7 cellular contexts compared by ENCODE assay signal in the genomic region with DNA sequence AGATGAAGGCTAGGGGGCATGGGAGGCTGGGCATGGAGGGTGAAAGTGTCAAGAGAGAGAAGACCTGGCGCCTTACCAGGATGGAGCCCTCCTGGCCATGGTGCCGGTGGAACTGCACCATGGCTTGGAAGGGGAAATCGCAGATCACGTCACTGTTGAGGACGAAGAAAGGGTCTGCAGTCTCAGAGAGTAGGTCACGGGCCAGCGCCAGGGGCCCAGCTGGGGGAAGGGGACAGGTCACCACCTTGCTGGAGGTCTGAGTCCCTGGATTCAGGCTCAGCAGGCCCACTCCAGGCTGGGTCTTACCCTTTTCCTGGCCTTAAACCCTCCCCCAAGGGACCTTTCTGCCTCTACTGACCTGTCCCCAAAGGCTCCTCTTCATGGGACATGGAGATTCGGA. TPM values are rescaled to one million over a fixed set of nuclear protein-coding genes. Genes with fewer than 3 reads are reported as not detected.
A peak's percentile ranks its signal among the peaks of the same experiment; 100 is the strongest.
DNase-seq lines count a peak whose midpoint lies in the region; ATAC-seq and TF ChIP-seq lines count a peak whose summit lies in the region.

No MANE protein-coding gene starts in this region.

- peak overlapping the region; percentile 96 for H3K4me3 Mint-ChIP-seq in activated naive CD8-positive, alpha-beta T cell treated with anti-CD3 and anti-CD28 coated beads for 36 hours
- H3K4me3 Mint-ChIP-seq in immature natural killer cell = peak overlapping the region; percentile 92 to 95 (median 92)

- TF ChIP-seq CTCF in stomach (IDR thresholded peaks at IDR 0.05) = no peak

- H3K4me1 ChIP-seq in HUES48 (ENCODE audit: control insufficient read depth, insufficient read depth, low read length) (peaks cover 4% of the 10 kb centered on the region; the same call in 1 of the 2 replicates), stomach (peaks cover 40 to 85% (median 75%) of the 10 kb centered on the region in 4 donors)

- H3K4me3 ChIP-seq in HUES48 (ENCODE audit: low read depth, low read length) (peak overlapping the region; percentile 96), stomach (peak overlapping the region; percentile 86 to 98 (median 90))

- no peaks in the 10 kb centered on the region for H3K27me3 ChIP-seq in HUES48 (ENCODE audit: control insufficient read depth, insufficient read depth, low read length)
- no peaks in the 10 kb centered on the region for H3K27me3 ChIP-seq in stomach

- H3K27ac Mint-ChIP-seq in activated naive CD8-positive, alpha-beta T cell treated with anti-CD3 and anti-CD28 coated beads for 36 hours = peak overlapping the region; percentile 98
- H3K27ac Mint-ChIP-seq in immature natural killer cell = peak overlapping the region; percentile 85 to 97 (median 94)

- no peak for TF ChIP-seq POLR2A in stomach (IDR thresholded peaks at IDR 0.05)

- H3K27ac ChIP-seq in HUES48 (ENCODE audit: low read depth, low read length) (peak overlapping the region; percentile 90), stomach (peak overlapping the region; percentile 96 to 99 (median 98))

- WGBS in stomach, 5 donors = 35 to 60% (median 43%) methylated on average over 8 of the region's 8 CpGs

- peak overlapping the region; percentile 90 for H3K9ac ChIP-seq in HUES48 (ENCODE audit: low read depth, low read length)

- peaks cover 22% of the 10 kb centered on the region for H3K36me3 Mint-ChIP-seq in activated naive CD8-positive, alpha-beta T cell treated with anti-CD3 and anti-CD28 coated beads for 36 hours
- no peaks in the 10 kb centered on the region for H3K36me3 Mint-ChIP-seq in immature natural killer cell

- no peak for ATAC-seq in GM19351 (IDR thresholded peaks at IDR 0.05; ENCODE audit: unreplicated experiment)

- peaks cover 29% of the 10 kb centered on the region for H3K4me1 Mint-ChIP-seq in activated naive CD8-positive, alpha-beta T cell treated with anti-CD3 and anti-CD28 coated beads for 36 hours
- peaks cover 37 to 44% of the 10 kb centered on the region in 2 donors for H3K4me1 Mint-ChIP-seq in immature natural killer cell

- DNase-seq in activated naive CD8-positive, alpha-beta T cell treated with anti-CD3 and anti-CD28 coated beads for 36 hours = no peak
- DNase-seq in immature natural killer cell (no peak), stomach (no peak), Kasumi-1 (lab: John Stamatoyannopoulos, UW) (no peak), C1 segment of cervical spinal cord (lab: John Stamatoyannopoulos, UW) (no peak)

- H3K9me3 ChIP-seq in HUES48 (ENCODE audit: control insufficient read depth, insufficient read depth, low read length) (no peaks in the 10 kb centered on the region), stomach (no peaks in the 10 kb centered on the region)

- H3K9me3 Mint-ChIP-seq in activated naive CD8-positive, alpha-beta T cell treated with anti-CD3 and anti-CD28 coated beads for 36 hours = no peaks in the 10 kb centered on the region
- H3K9me3 Mint-ChIP-seq in immature natural killer cell = peaks cover 0 to 1% (median 0%) of the 10 kb centered on the region in 6 donors

- intact Hi-C loops in stomach (cut with DNase I; ENCODE audit: low total_unique reads) = no loop called here

- peaks cover 47% of the 10 kb centered on the region for H3K36me3 ChIP-seq in HUES48 (ENCODE audit: control insufficient read depth, insufficient read depth, low read length)
- peaks cover 20 to 53% (median 49%) of the 10 kb centered on the region in 4 donors for H3K36me3 ChIP-seq in stomach

- no peak for TF ChIP-seq EP300 in stomach (IDR thresholded peaks at IDR 0.05)

- peaks cover 2% of the 10 kb centered on the region for H3K27me3 Mint-ChIP-seq in activated naive CD8-positive, alpha-beta T cell treated with anti-CD3 and anti-CD28 coated beads for 36 hours
- peaks cover 4 to 11% (median 6%) of the 10 kb centered on the region in 3 donors for H3K27me3 Mint-ChIP-seq in immature natural killer cell (ENCODE audit: low read depth in 3 of 3)

RNA-seq across cellular contexts. Expression of gene GMPPB, which starts 0.9 kb away (rescaled TPM):
- 10 to 100 TPM; 43.0 to 43.6 TPM for total RNA-seq in activated naive CD8-positive, alpha-beta T cell treated with anti-CD3 and anti-CD28 coated beads for 36 hours
- polyA plus RNA-seq in immature natural killer cell = 10 to 100 TPM; 13.5 to 35.2 (median 32.5) TPM
- 10 to 100 TPM; 26.3 to 81.7 (median 39.3) TPM for total RNA-seq in stomach
- polyA plus RNA-seq in stomach = 10 to 100 TPM; 14.4 to 33.6 (median 27.3) TPM

RNA-seq across cellular contexts. Expression of gene AMIGO3, which starts 3.4 kb away (rescaled TPM):
- not detected for total RNA-seq in activated naive CD8-positive, alpha-beta T cell treated with anti-CD3 and anti-CD28 coated beads for 36 hours
- polyA plus RNA-seq in immature natural killer cell (1 to 10 TPM in 2 of 3 donors, not detected in 1; 1.5 to 1.7 TPM), stomach (under 1 TPM; 0.19 to 0.83 (median 0.76) TPM)
- 1 to 10 TPM in 1 of 5 donors, not detected in 4; 1.3 TPM for total RNA-seq in stomach

RNA-seq across cellular contexts. Expression of gene RNF123, which starts 33.5 kb away (rescaled TPM):
- 10 to 100 TPM; 32.4 to 35.5 TPM for total RNA-seq in activated naive CD8-positive, alpha-beta T cell treated with anti-CD3 and anti-CD28 coated beads for 36 hours
- 10 to 100 TPM in 2 of 3 donors, 1 to 10 TPM in 1; 2.6 to 27.1 (median 11.8) TPM for polyA plus RNA-seq in immature natural killer cell
- 10 to 100 TPM; 19.6 to 75.4 (median 33.3) TPM for total RNA-seq in stomach
- polyA plus RNA-seq in stomach = 10 to 100 TPM; 18.1 to 22.8 (median 22.0) TPM

RNA-seq across cellular contexts. Expression of gene MST1, which starts 33.6 kb away (rescaled TPM):
- total RNA-seq in activated naive CD8-positive, alpha-beta T cell treated with anti-CD3 and anti-CD28 coated beads for 36 hours = 1 to 10 TPM; 6.7 to 8.4 TPM
- polyA plus RNA-seq in immature natural killer cell = 1 to 10 TPM in 1 of 3 donors, under 1 TPM in 1, not detected in 1; 0.19 to 1.3 TPM
- total RNA-seq in stomach = 100 to 1,000 TPM in 2 of 5 donors, 10 to 100 TPM in 2, 1 to 10 TPM in 1; 6.7 to 172 (median 14.9) TPM
- 10 to 100 TPM; 18.9 to 36.9 (median 20.5) TPM for polyA plus RNA-seq in stomach

RNA-seq across cellular contexts. Expression of gene APEH, which starts 48.7 kb away (rescaled TPM):
- 100 to 1,000 TPM; 173 to 189 TPM for total RNA-seq in activated naive CD8-positive, alpha-beta T cell treated with anti-CD3 and anti-CD28 coated beads for 36 hours
- polyA plus RNA-seq in immature natural killer cell (100 to 1,000 TPM in 2 of 3 donors, 10 to 100 TPM in 1; 88.0 to 130 (median 121) TPM), stomach (10 to 100 TPM; 40.3 to 69.7 (median 46.0) TPM)
- total RNA-seq in stomach = 100 to 1,000 TPM in 1 of 5 donors, 10 to 100 TPM in 4; 23.9 to 104 (median 49.4) TPM
